Comparison of ENCODE assay signal across 17 cellular contexts in the genomic region with DNA sequence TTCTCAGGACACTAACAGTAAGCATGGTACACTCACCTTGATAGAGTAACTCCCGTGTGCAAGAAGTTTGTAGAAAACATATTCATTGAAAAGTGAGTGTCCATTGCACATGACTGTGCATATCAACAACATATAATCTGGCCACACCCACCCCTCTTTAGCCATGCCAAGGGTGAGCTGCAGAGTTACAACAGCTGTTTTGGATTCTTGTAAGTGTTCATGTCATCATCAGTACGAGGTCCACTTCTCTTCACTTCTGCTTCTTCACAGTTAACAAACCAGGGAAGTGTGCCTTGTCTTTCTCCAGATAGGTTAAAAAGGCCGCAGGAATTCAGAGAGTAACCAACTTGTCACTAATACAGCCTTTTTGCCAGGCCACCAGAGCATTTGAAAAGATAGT.
"Had no signal": no experiment of that assay in that cellular context is flagged by ENCODE, and none has a peak within 500 bp of the region (broad histone marks: within the 10 kb centered on the region; RNA-seq: fewer than 3 reads in every experiment).

No MANE protein-coding gene starts in this region.

- FAIRE-seq: kidney had no signal

- H3K27ac ChIP-seq: parathyroid adenoma had no signal

- H3K9me3 Mint-ChIP-seq: activated CD4-positive, alpha-beta T cell treated with anti-CD3 and anti-CD28 coated beads, Interleukin-2, amount 10 ng/mL, durations not matched to agents 7 days and 5 days; activated T-helper 1 cell treated with anti-CD3 and anti-CD28 coated beads, Interleukin-12 subunit alpha, Interleukin-12 subunit beta, Interleukin-2, Interleukin-4 antibody, amounts not matched to agents 30 ng/mL and 10 ng/mL and 1 ng/mL, durations not matched to agents 14 hours and 24 hours and 36 hours; effector memory CD8-positive, alpha-beta T cell had no signal

- H3K4me3 Mint-ChIP-seq: activated CD4-positive, alpha-beta T cell treated with anti-CD3 and anti-CD28 coated beads, Interleukin-2, amount 10 ng/mL, durations not matched to agents 7 days and 5 days; activated T-helper 1 cell treated with anti-CD3 and anti-CD28 coated beads, Interleukin-12 subunit alpha, Interleukin-12 subunit beta, Interleukin-2, Interleukin-4 antibody, amounts not matched to agents 30 ng/mL and 10 ng/mL and 1 ng/mL, durations not matched to agents 14 hours and 24 hours and 36 hours; effector memory CD8-positive, alpha-beta T cell; naive thymus-derived CD4-positive, alpha-beta T cell had no signal

- ATAC-seq: effector memory CD8-positive, alpha-beta T cell; naive thymus-derived CD4-positive, alpha-beta T cell had no signal

- H3K27me3 Mint-ChIP-seq: activated CD4-positive, alpha-beta T cell treated with anti-CD3 and anti-CD28 coated beads, Interleukin-2, amount 10 ng/mL, durations not matched to agents 7 days and 5 days; effector memory CD8-positive, alpha-beta T cell; naive thymus-derived CD4-positive, alpha-beta T cell had no signal

- H3K27ac Mint-ChIP-seq: activated CD4-positive, alpha-beta T cell treated with anti-CD3 and anti-CD28 coated beads, Interleukin-2, amount 10 ng/mL, durations not matched to agents 7 days and 5 days; activated T-helper 1 cell treated with anti-CD3 and anti-CD28 coated beads, Interleukin-12 subunit alpha, Interleukin-12 subunit beta, Interleukin-2, Interleukin-4 antibody, amounts not matched to agents 30 ng/mL and 10 ng/mL and 1 ng/mL, durations not matched to agents 14 hours and 24 hours and 36 hours; effector memory CD8-positive, alpha-beta T cell had no signal

- DNase-seq: activated CD4-positive, alpha-beta T cell treated with anti-CD3 and anti-CD28 coated beads, Interleukin-2, amount 10 ng/mL, durations not matched to agents 7 days and 5 days; activated CD4-positive, CD25-positive, alpha-beta regulatory T cell; activated CD8-positive, alpha-beta memory T cell treated with anti-CD3 and anti-CD28 coated beads for 24 hours; activated naive CD4-positive, alpha-beta T cell treated with Interleukin-2 at 50 U/mL for 16 hours; aorta; cerebellar nuclear complex; dermis blood vessel endothelial cell; effector memory CD8-positive, alpha-beta T cell; kidney; naive thymus-derived CD4-positive, alpha-beta T cell; stimulated activated CD4-positive, alpha-beta T cell treated with anti-CD3 and anti-CD28 coated beads, Interleukin-15, amount 100 ng/mL, for 24 hours; stimulated activated CD4-positive, alpha-beta T cell treated with anti-CD3 and anti-CD28 coated beads, Interleukin-4, amount 100 ng/mL, for 1 hour; stimulated activated naive CD4-positive, alpha-beta T cell treated with Interleukin-2 at 50 U/mL for 16 hours; SW 1271; trophoblast cell had no signal
